Comparison of ENCODE assay signal across 8 cellular contexts in the genomic region with DNA sequence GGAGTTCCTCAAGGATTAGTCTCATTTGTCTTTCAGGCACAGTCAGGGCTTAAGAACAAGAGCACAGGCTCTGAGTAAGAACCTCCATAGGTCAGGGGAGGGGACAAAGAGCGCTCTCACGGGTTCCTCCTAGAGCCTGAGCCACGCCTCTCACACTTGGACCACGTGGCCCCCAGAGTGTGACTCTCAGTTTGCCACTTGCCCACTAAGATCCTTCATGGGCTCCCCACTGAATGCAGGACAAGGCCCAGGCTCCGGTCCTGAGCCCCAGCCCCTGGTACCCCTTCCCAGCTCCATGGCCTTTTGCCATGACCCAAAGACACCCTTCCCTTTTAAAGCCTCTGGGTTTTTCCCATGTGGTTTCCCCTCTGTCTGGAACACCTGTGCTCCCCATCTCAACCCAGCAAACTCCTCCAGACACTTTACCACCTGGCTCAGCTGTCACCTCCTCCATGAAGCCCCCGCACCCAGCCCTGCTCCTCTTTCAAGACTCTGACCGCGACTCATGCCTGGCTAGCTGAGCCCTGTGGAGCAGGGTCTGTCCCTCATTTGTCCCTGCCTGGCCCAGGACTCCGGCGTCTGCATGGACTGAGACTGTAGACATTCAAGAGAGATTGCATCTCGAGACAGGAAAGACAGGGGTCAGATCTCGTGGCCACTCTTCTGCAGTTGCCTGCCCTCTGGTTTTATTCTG. TPM values are rescaled to one million over a fixed set of nuclear protein-coding genes. Genes with fewer than 3 reads are reported as not detected.
DNase-seq lines count a peak whose midpoint lies in the region; ATAC-seq and TF ChIP-seq lines count a peak whose summit lies in the region.

No MANE protein-coding gene starts in this region.

- H4K20me1 ChIP-seq in PC-9 (ENCODE audit: insufficient read depth): no peaks in the 10 kb centered on the region

- no peak for TF ChIP-seq CTCF in CD14-positive monocyte (IDR thresholded peaks at IDR 0.05)
- TF ChIP-seq CTCF in PC-9 (conservative IDR thresholded peaks at IDR 0.05): no peak
- no peak for TF ChIP-seq CTCF in dorsolateral prefrontal cortex (IDR thresholded peaks at IDR 0.05 in 54 of 56, conservative IDR thresholded peaks at IDR 0.05 in 2 of 56; ENCODE audit: low read depth in 1 of 56, partially characterized antibody in 56 of 56)

- intact Hi-C loops in CD14-positive monocyte (cut with micrococcal nuclease) (loop anchor here in 1 of 2 donors (10.0 kb wide), 1 partner anchor 46 kb away; no protein-coding TSS in a partner anchor), PC-9 (cut with micrococcal nuclease; ENCODE audit: unreplicated experiment) (no loop called here), dorsolateral prefrontal cortex (cut with DNase I) (no loop called here)

- peaks cover 0 to 3% of the 10 kb centered on the region in 2 donors for H3K36me3 Mint-ChIP-seq in CD14-positive monocyte

- POLR2A ChIA-PET in PC-9 (lab: Charles Lee; ENCODE audit: unreplicated experiment): no interaction called here

- H3K9me3 Mint-ChIP-seq in CD14-positive monocyte: peaks cover 0 to 8% (median 0%) of the 10 kb centered on the region in 7 donors

- no peaks in the 10 kb centered on the region for H3K36me3 ChIP-seq in PC-9 (ENCODE audit: low read depth)

- H2AFZ ChIP-seq in PC-9: no peak overlapping the region

- peaks cover 22% of the 10 kb centered on the region for H3K4me1 Mint-ChIP-seq in CD14-positive monocyte

- no peaks in the 10 kb centered on the region for H3F3A ChIP-seq in PC-9 (ENCODE audit: insufficient read depth, low read depth)

- H3K4me3 Mint-ChIP-seq in CD14-positive monocyte: no peak overlapping the region

- no peaks in the 10 kb centered on the region for H3K9me3 ChIP-seq in PC-9 (ENCODE audit: insufficient read depth, low read depth)

- no peak overlapping the region for H3K27ac ChIP-seq in PC-9
- peak overlapping the region in 1 of 59 donors; percentile 76 for H3K27ac ChIP-seq in dorsolateral prefrontal cortex

- CTCF ChIA-PET in PC-9 (lab: Charles Lee): no interaction called here

- no peaks in the 10 kb centered on the region for H3K79me2 ChIP-seq in PC-9 (ENCODE audit: low read depth)

- H3K4me3 ChIP-seq in PC-9 (no peak overlapping the region), dorsolateral prefrontal cortex (peak overlapping the region in 5 of 59 donors; percentile 12 to 40 (median 36))

- H3K27me3 Mint-ChIP-seq in CD14-positive monocyte (ENCODE audit: low read depth in 3 of 3): peaks cover 9 to 11% (median 9%) of the 10 kb centered on the region in 3 donors

- H3K4me2 ChIP-seq in PC-9: no peak overlapping the region

- no peaks in the 10 kb centered on the region for H3K4me1 ChIP-seq in PC-9 (replicated peaks; ENCODE audit: insufficient read depth)

- H3K27ac Mint-ChIP-seq in CD14-positive monocyte: peak overlapping the region in 3 of 7 donors; percentile 26 to 63 (median 47)

- no TSS peak for BruUV-seq in PC-9 (replicated peaks; lab: Mats Ljungman, UMichigan)

- no peaks in the 10 kb centered on the region for H3K27me3 ChIP-seq in PC-9 (ENCODE audit: insufficient read depth, low read depth)
- no peaks in the 10 kb centered on the region for H3K27me3 ChIP-seq in dorsolateral prefrontal cortex

- H3K9me2 ChIP-seq in PC-9 (ENCODE audit: insufficient read depth): no peaks in the 10 kb centered on the region

- DNase-seq in CD14-positive monocyte (ENCODE audit: low spot score): peak; percentile 85
- DNase-seq in GM19240 (ENCODE audit: insufficient read length, low spot score): peak; percentile 92
- DNase-seq in activated CD8-positive, alpha-beta memory T cell treated with anti-CD3 and anti-CD28 coated beads for 24 hours: peak; percentile 68
- peak in 2 of 3 experiments; percentile 14 to 34 for DNase-seq in stimulated activated CD4-positive, alpha-beta T cell treated with anti-CD3 and anti-CD28 coated beads, TNF-alpha, amount 100 ng/mL, for 24 hours (ENCODE audit: low read depth in 3 of 3)
- no peak for DNase-seq in cerebellum (ENCODE audit: low spot score)
- no peak for DNase-seq in PC-9
- DNase-seq in dorsolateral prefrontal cortex: no peak

- ATAC-seq in HG03103 (IDR thresholded peaks at IDR 0.05; ENCODE audit: low read depth, unreplicated experiment): peak; percentile 91

RNA-seq across cellular contexts. Expression of a gene that starts 32.7 kb away (rescaled TPM):
- 10 to 100 TPM; 17.7 to 30.3 TPM for polyA plus RNA-seq in CD14-positive monocyte
- 27.2 TPM for total RNA-seq in cerebellum
- total RNA-seq in PC-9 (2021): 30.1 and 30.7 TPM in 2 replicates
- total RNA-seq in dorsolateral prefrontal cortex: 100 to 1,000 TPM; 128 to 330 (median 245) TPM

Comparison
In these comparisons a context has a peak if more than half of its experiments do, and no peak if none do; other contexts are left out.
1. DNase-seq: peak in CD14-positive monocyte (single experiment), GM19240 (single experiment), activated CD8-positive, alpha-beta memory T cell treated with anti-CD3 and anti-CD28 coated beads for 24 hours (single experiment) and stimulated activated CD4-positive, alpha-beta T cell treated with anti-CD3 and anti-CD28 coated beads, TNF-alpha, amount 100 ng/mL, for 24 hours (2 of 3); none in cerebellum (single experiment), PC-9 (0 of 2) and dorsolateral prefrontal cortex (0 of 10).